Comparison of ENCODE assay signal across 22 cellular contexts in genomic region chr2:160165095-160165494, GRCh38. TPM values are rescaled to one million over a fixed set of nuclear protein-coding genes. Genes with fewer than 3 reads are reported as not detected.
DNase-seq lines count a peak whose midpoint lies in the region; ATAC-seq and TF ChIP-seq lines count a peak whose summit lies in the region.
"Had no signal": no experiment of that assay in that cellular context is flagged by ENCODE, and none has a peak within 500 bp of the region (broad histone marks: within the 10 kb centered on the region; RNA-seq: fewer than 3 reads in every experiment).

No MANE protein-coding gene starts in this region.

- no peak overlapping the region for H3K4me2 ChIP-seq in hepatocyte
- H3K4me2 ChIP-seq: BLaER1 had no signal

- peaks cover 0 to 8% of the 10 kb centered on the region in 2 donors for H3K4me1 ChIP-seq in breast epithelium
- peaks cover 34% of the 10 kb centered on the region for H3K4me1 ChIP-seq in hepatocyte (ENCODE audit: insufficient read depth)
- H3K4me1 ChIP-seq in uterus = peaks cover 0 to 7% of the 10 kb centered on the region in 2 donors
- H3K4me1 ChIP-seq: BLaER1 had no signal

- H3K27me3 Mint-ChIP-seq in MCF 10A (ENCODE audit: insufficient read depth, unreplicated experiment) (no peaks in the 10 kb centered on the region), nephron (ENCODE audit: low read depth) (no peaks in the 10 kb centered on the region)

- no peaks in the 10 kb centered on the region for H3K27me3 ChIP-seq in breast epithelium
- H3K27me3 ChIP-seq in hepatocyte = no peaks in the 10 kb centered on the region
- H3K27me3 ChIP-seq in uterus = no peaks in the 10 kb centered on the region
- H3K27me3 ChIP-seq: BLaER1 had no signal

- H2AFZ ChIP-seq in hepatocyte = no peak overlapping the region

- peaks cover 4% of the 10 kb centered on the region for H3K36me3 Mint-ChIP-seq in MCF 10A (ENCODE audit: insufficient read depth, unreplicated experiment)
- no peaks in the 10 kb centered on the region for H3K36me3 Mint-ChIP-seq in nephron (ENCODE audit: low read depth)
- H3K36me3 Mint-ChIP-seq: CD14-positive monocyte; CD4-positive, alpha-beta memory T cell had no signal

- no TSS peak for BruUV-seq in MCF 10A (replicated peaks; lab: Mats Ljungman, UMichigan)

- H3K9me3 Mint-ChIP-seq in MCF 10A (ENCODE audit: unreplicated experiment) (no peaks in the 10 kb centered on the region), nephron (no peaks in the 10 kb centered on the region)
- H3K9me3 Mint-ChIP-seq: CD4-positive, alpha-beta memory T cell; HFFc6 had no signal

- CTCF ChIA-PET in MCF 10A (lab: Yijun Ruan, JAX) = no interaction called here

- no peak for TF ChIP-seq CTCF in breast epithelium (IDR thresholded peaks at IDR 0.05)
- no peak for TF ChIP-seq CTCF in MCF 10A (IDR thresholded peaks at IDR 0.05; ENCODE audit: unreplicated experiment)
- TF ChIP-seq CTCF in hepatocyte (IDR thresholded peaks at IDR 0.05; ENCODE audit: poor library complexity) = no peak
- no peak for TF ChIP-seq CTCF in nephron (IDR thresholded peaks at IDR 0.05; ENCODE audit: unreplicated experiment in 3 of 3)
- TF ChIP-seq CTCF in uterus (IDR thresholded peaks at IDR 0.05) = no peak

- intact Hi-C loops in breast epithelium (cut with DNase I; ENCODE audit: low total_unique reads) = no loop called here
- intact Hi-C loops in MCF 10A (cut with micrococcal nuclease) = no loop called here
- intact Hi-C loops in uterus (cut with DNase I; ENCODE audit: low total_unique reads) = no loop called here

- H3K4me3 ChIP-seq in breast epithelium = no peak overlapping the region
- no peak overlapping the region for H3K4me3 ChIP-seq in hepatocyte
- no peak overlapping the region for H3K4me3 ChIP-seq in uterus
- H3K4me3 ChIP-seq: BLaER1 had no signal

- POLR2A ChIA-PET in MCF 10A (lab: Yijun Ruan, JAX) = interaction anchor here (2.0 kb wide), 1 partner anchor 9 kb away, joined by 6 read pairs; no protein-coding TSS in a partner anchor

- in situ Hi-C loops in G401 (cut with HindIII; ENCODE audit: low sequenced_read_pairs) = no loop called here

- TF ChIP-seq POLR2A in breast epithelium (IDR thresholded peaks at IDR 0.05) (no peak), uterus (IDR thresholded peaks at IDR 0.05) (no peak)

- H4K20me1 ChIP-seq in hepatocyte (ENCODE audit: insufficient read depth, poor library complexity, severe bottlenecking) = no peaks in the 10 kb centered on the region
- H4K20me1 ChIP-seq: BLaER1 had no signal

- WGBS in hepatocyte (ENCODE audit: low lambda C conversion rate, missing lambda C conversion rate) = 86% methylated on average over 2 of the region's 2 CpGs

- H3K27ac Mint-ChIP-seq in MCF 10A (ENCODE audit: low read depth, unreplicated experiment) (no peak overlapping the region), nephron (peak overlapping the region; percentile 89 to 93 (median 91))
- H3K27ac Mint-ChIP-seq: CD14-positive monocyte; CD4-positive, alpha-beta memory T cell; HFFc6 had no signal

- H3K36me3 ChIP-seq in breast epithelium = no peaks in the 10 kb centered on the region
- no peaks in the 10 kb centered on the region for H3K36me3 ChIP-seq in hepatocyte (replicated peaks; ENCODE audit: insufficient read depth, low read depth)
- no peaks in the 10 kb centered on the region for H3K36me3 ChIP-seq in uterus
- H3K36me3 ChIP-seq: BLaER1 had no signal

- H3K4me1 Mint-ChIP-seq in MCF 10A (ENCODE audit: insufficient read depth, unreplicated experiment) (no peaks in the 10 kb centered on the region), nephron (peaks cover 45% of the 10 kb centered on the region)
- H3K4me1 Mint-ChIP-seq: CD14-positive monocyte; CD4-positive, alpha-beta memory T cell had no signal

- no peaks in the 10 kb centered on the region for H3K79me2 ChIP-seq in hepatocyte

- peak overlapping the region; percentile 19 to 66 for H3K27ac ChIP-seq in breast epithelium
- H3K27ac ChIP-seq in hepatocyte = peak overlapping the region; percentile 50
- peak overlapping the region; percentile 40 to 73 for H3K27ac ChIP-seq in uterus
- H3K27ac ChIP-seq: BLaER1, HL-60 had no signal

- no peaks in the 10 kb centered on the region for H3K9me2 ChIP-seq in hepatocyte (replicated peaks; ENCODE audit: insufficient read depth)

- no peaks in the 10 kb centered on the region for H3K9me3 ChIP-seq in breast epithelium
- no peaks in the 10 kb centered on the region for H3K9me3 ChIP-seq in hepatocyte (ENCODE audit: low read depth)
- no peaks in the 10 kb centered on the region for H3K9me3 ChIP-seq in uterus
- H3K9me3 ChIP-seq: BLaER1 had no signal

- no peak overlapping the region for H3K4me3 Mint-ChIP-seq in MCF 10A (ENCODE audit: unreplicated experiment)
- H3K4me3 Mint-ChIP-seq in nephron = peak overlapping the region in 2 of 3 experiments; percentile 4 to 6
- H3K4me3 Mint-ChIP-seq: CD14-positive monocyte; CD4-positive, alpha-beta memory T cell; HFFc6 had no signal

- no peak for DNase-seq in breast epithelium (ENCODE audit: low spot score in 2 of 2)
- DNase-seq in MCF 10A (ENCODE audit: unreplicated experiment) = no peak
- no peak for DNase-seq in hepatocyte (ENCODE audit: low spot score)
- no peak for DNase-seq in uterus
- no peak for DNase-seq in activated gamma-delta T cell (lab: John Stamatoyannopoulos, UW)
- no peak for DNase-seq in G401 (ENCODE audit: low spot score)
- DNase-seq: 8988T; CD4-positive, alpha-beta memory T cell; DMS153; DMS79; GF-D8; GOT3; H7; HFFc6 had no signal

- ATAC-seq in GM21737 (IDR thresholded peaks at IDR 0.05; ENCODE audit: unreplicated experiment) = no peak
- ATAC-seq: HCT116 had no signal

RNA-seq across cellular contexts. Expression of gene ITGB6, which starts 35.0 kb away (rescaled TPM):
- total RNA-seq in breast epithelium = 10 to 100 TPM in 2 of 3 donors, under 1 TPM in 1; 0.16 to 46.1 (median 16.7) TPM
- 3.8 and 6.9 TPM in 2 replicates for total RNA-seq in MCF 10A (2022)
- 37.4 and 41.1 TPM in 2 replicates for total RNA-seq in hepatocyte
- polyA plus RNA-seq in hepatocyte = 20.3 and 21.0 TPM in 2 replicates
- total RNA-seq in uterus = 1 to 10 TPM in 1 of 4 donors, under 1 TPM in 1, not detected in 2; 0.59 to 1.5 TPM
- total RNA-seq in G401 (2014; rRNA removed; shearing (Covaris generic)) = not detected in 2 replicates
- total RNA-seq: A673; CD4-positive, alpha-beta memory T cell; H7 had no signal
- polyA plus RNA-seq: AG04450; CD14-positive monocyte; CD4-positive, alpha-beta memory T cell had no signal
